Comparison of ENCODE assay signal across 8 cellular contexts in the genomic region with DNA sequence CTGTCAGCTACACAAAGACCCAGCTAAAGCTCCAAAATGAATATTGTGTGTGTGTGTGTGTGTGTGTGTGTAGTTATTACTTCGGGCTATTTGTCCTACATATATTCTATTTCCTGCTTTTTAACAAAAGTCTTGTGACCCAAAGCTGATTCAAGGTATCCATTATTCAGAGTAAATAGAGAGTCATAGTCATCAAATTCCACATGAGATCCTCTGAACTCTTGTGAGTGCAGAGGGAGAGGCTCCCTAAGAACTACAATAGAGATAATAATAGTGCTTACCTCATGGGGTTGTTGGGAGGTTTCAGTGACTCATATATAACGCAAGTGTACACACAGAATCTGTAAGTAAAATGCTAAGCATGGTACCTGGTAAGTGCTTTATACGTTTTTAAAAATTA. TPM values are rescaled to one million over a fixed set of nuclear protein-coding genes. Genes with fewer than 3 reads are reported as not detected.
A peak's percentile ranks its signal among the peaks of the same experiment; 100 is the strongest.
DNase-seq lines count a peak whose midpoint lies in the region; ATAC-seq, FAIRE-seq and TF ChIP-seq lines count a peak whose summit lies in the region.

No MANE protein-coding gene starts in this region.

- CTCF ChIA-PET in activated B cell treated with CpG ODN at 0.5 μM for 24 hours (lab: Charles Lee), result interaction anchor here (1.3 kb wide), 1 partner anchor 8 kb away, joined by 3 read pairs; no protein-coding TSS in a partner anchor

- intact Hi-C loops in activated B cell treated with CpG ODN at 0.5 μM for 24 hours (cut with micrococcal nuclease) (loop anchor here (1.0 kb wide), 2 partner anchors 9 to 20 kb away; no protein-coding TSS in a partner anchor), left colon (cut with DNase I, micrococcal nuclease) (no loop called here)

- peaks cover 88% of the 10 kb centered on the region for H3K4me1 Mint-ChIP-seq in activated B cell treated with CpG ODN at 0.5 μM for 24 hours

- peak overlapping the region; percentile 92 for H3K27ac Mint-ChIP-seq in activated B cell treated with CpG ODN at 0.5 μM for 24 hours

- POLR2A ChIA-PET in activated B cell treated with CpG ODN at 0.5 μM for 24 hours (lab: Charles Lee), result interaction anchor here (0.6 to 7.7 kb wide), 8 partner anchors 10 to 109 kb away, joined by 3 to 77 read pairs (median 4); a partner anchor contains a TSS

- H3K36me3 ChIP-seq in BLaER1 treated with 17β-estradiol and CSF1 and Interleukin-3, amounts not matched to agents 10 nM and 100 nM, result no peaks in the 10 kb centered on the region

- H3K4me3 Mint-ChIP-seq in activated B cell treated with CpG ODN at 0.5 μM for 24 hours, result peak overlapping the region; percentile 44

- H3K9ac ChIP-seq in BLaER1 treated with 17β-estradiol and CSF1 and Interleukin-3, amounts not matched to agents 10 nM and 100 nM, result peak overlapping the region in 4 of 11 experiments; percentile 69 to 80 (median 75); a peak in 9 of 22 replicates

- H3K27me3 ChIP-seq in BLaER1 treated with 17β-estradiol and CSF1 and Interleukin-3, amounts not matched to agents 10 nM and 100 nM, result no peaks in the 10 kb centered on the region

- peaks cover 0 to 4% (median 0%) of the 10 kb centered on the region in 11 experiments; a peak in 2 of 22 replicates for H3K9me3 ChIP-seq in BLaER1 treated with 17β-estradiol and CSF1 and Interleukin-3, amounts not matched to agents 10 nM and 100 nM (replicated peaks in 1 of 11)

- TF ChIP-seq CTCF in activated B cell treated with CpG ODN at 0.5 μM for 24 hours (IDR thresholded peaks at IDR 0.05) (no peak), omental fat pad (IDR thresholded peaks at IDR 0.05) (no peak)

- peak overlapping the region in 8 of 11 experiments; percentile 28 to 89 (median 75); a peak in 12 of 22 replicates for H3K4me2 ChIP-seq in BLaER1 treated with 17β-estradiol and CSF1 and Interleukin-3, amounts not matched to agents 10 nM and 100 nM

- no peak for FAIRE-seq in HTR-8/SVneo (lab: Jason Lieb, UNC)

- H4K20me1 ChIP-seq in BLaER1 treated with 17β-estradiol and CSF1 and Interleukin-3, amounts not matched to agents 10 nM and 100 nM, result no peaks in the 10 kb centered on the region

- no peak overlapping the region for H3K4me3 ChIP-seq in BLaER1 treated with 17β-estradiol and CSF1 and Interleukin-3, amounts not matched to agents 10 nM and 100 nM

- no peaks in the 10 kb centered on the region for H3K9me3 Mint-ChIP-seq in activated B cell treated with CpG ODN at 0.5 μM for 24 hours

- DNase-seq in HTR-8/SVneo (ENCODE audit: insufficient read length, low spot score), result peak; percentile 46
- no peak for DNase-seq in activated B cell treated with CpG ODN at 0.5 μM for 24 hours
- DNase-seq in left colon, result no peak
- no peak for DNase-seq in NCI-H526 treated with DMSO at 0.1 percent for 48 hours (lab: John Stamatoyannopoulos, UW)
- no peak for DNase-seq in omental fat pad (ENCODE audit: low spot score)

- no peak for ATAC-seq in activated B cell treated with CpG ODN at 0.5 μM for 24 hours (ENCODE audit: low read depth)
- ATAC-seq in left colon, result peak; percentile 85
- ATAC-seq in GM18867 (IDR thresholded peaks at IDR 0.05; ENCODE audit: unreplicated experiment), result no peak
- no peak for ATAC-seq in omental fat pad (ENCODE audit: low FRiP score)
- ATAC-seq in GM21526 (IDR thresholded peaks at IDR 0.05; ENCODE audit: low FRiP score, unreplicated experiment), result no peak

- peaks cover 70 to 100% (median 90%) of the 10 kb centered on the region in 10 experiments for H3K4me1 ChIP-seq in BLaER1 treated with 17β-estradiol and CSF1 and Interleukin-3, amounts not matched to agents 10 nM and 100 nM

- H3K36me3 Mint-ChIP-seq in activated B cell treated with CpG ODN at 0.5 μM for 24 hours (ENCODE audit: low read depth), result no peaks in the 10 kb centered on the region

- H3K27me3 Mint-ChIP-seq in activated B cell treated with CpG ODN at 0.5 μM for 24 hours, result no peaks in the 10 kb centered on the region

- peak overlapping the region in 10 of 11 experiments; percentile 32 to 94 (median 82); a peak in 16 of 22 replicates for H3K27ac ChIP-seq in BLaER1 treated with 17β-estradiol and CSF1 and Interleukin-3, amounts not matched to agents 10 nM and 100 nM

RNA-seq across cellular contexts. Expression of a gene that starts 43.8 kb away (rescaled TPM):
- total RNA-seq in activated B cell treated with CpG ODN at 0.5 μM for 24 hours, result 67.4 and 91.4 TPM in 2 replicates
- 10 to 100 TPM; 23.6 to 26.0 TPM for total RNA-seq in left colon
- 10 to 100 TPM; 22.2 to 51.2 (median 30.6) TPM for total RNA-seq in omental fat pad
